In the genomic region with DNA sequence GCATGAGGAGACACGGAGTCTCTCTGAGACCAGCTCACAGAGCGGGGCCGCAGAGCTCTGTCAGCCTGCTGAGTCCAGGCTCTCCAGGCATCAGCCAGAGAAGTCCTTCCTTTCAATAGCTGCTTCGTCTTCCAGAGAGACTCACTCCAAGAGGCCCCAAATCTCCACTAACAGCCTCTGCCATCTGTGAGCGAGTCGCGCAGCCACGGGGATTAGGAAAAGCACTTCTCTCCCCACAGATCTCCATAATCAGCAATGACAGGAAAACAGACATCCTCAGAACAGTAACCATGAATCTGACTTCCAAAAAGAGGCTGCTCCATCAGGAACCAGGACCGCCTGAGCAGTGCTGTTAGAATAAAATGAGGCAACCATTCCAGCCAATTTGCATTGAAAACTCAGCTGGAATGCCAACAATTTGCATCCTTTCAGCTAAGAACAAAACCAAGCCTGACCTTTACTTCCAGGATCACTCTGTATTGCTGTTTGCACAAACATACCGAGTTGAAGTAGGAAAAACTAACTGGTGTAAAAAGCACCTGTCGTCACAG, we compare ENCODE assay signal across 20 cellular contexts.
A peak's percentile ranks its signal among the peaks of the same experiment; 100 is the strongest.
DNase-seq lines count a peak whose midpoint lies in the region; ATAC-seq, FAIRE-seq and TF ChIP-seq lines count a peak whose summit lies in the region.
"Had no signal": no experiment of that assay in that cellular context is flagged by ENCODE, and none has a peak within 500 bp of the region (broad histone marks: within the 10 kb centered on the region; RNA-seq: fewer than 3 reads in every experiment).

No MANE protein-coding gene starts in this region.

- H3K36me3 Mint-ChIP-seq in endodermal cell (ENCODE audit: low read depth) = peaks cover 6% of the 10 kb centered on the region

- ATAC-seq in HG02970 (IDR thresholded peaks at IDR 0.05; ENCODE audit: low FRiP score, unreplicated experiment) = no peak

- H3K27me3 ChIP-seq in H7 (ENCODE audit: control insufficient read depth, insufficient read depth, low read length) (no peaks in the 10 kb centered on the region), endodermal cell (ENCODE audit: control insufficient read depth, insufficient read depth, low read length, poor library complexity, severe bottlenecking) (no peaks in the 10 kb centered on the region), neural cell (ENCODE audit: insufficient read depth, low read depth, low read length) (no peaks in the 10 kb centered on the region)
- H3K27me3 ChIP-seq: colonic mucosa, esophagus squamous epithelium, hepatocyte, neutrophil, upper lobe of left lung had no signal

- H3K4me1 Mint-ChIP-seq in endodermal cell = peaks cover 17% of the 10 kb centered on the region

- H3K36me3 ChIP-seq in H7 (replicated peaks; ENCODE audit: control insufficient read depth, insufficient read depth, low read length) (no peaks in the 10 kb centered on the region), endodermal cell (ENCODE audit: control insufficient read depth, insufficient read depth, low read length) (no peaks in the 10 kb centered on the region), neural cell (ENCODE audit: insufficient read depth, low read length) (no peaks in the 10 kb centered on the region)
- H3K36me3 ChIP-seq: colonic mucosa had no signal

- TF ChIP-seq CTCF in endodermal cell (conservative IDR thresholded peaks at IDR 0.05) (no peak), neural cell (IDR thresholded peaks at IDR 0.05; ENCODE audit: poor library complexity, severe bottlenecking) (no peak)

- no peaks in the 10 kb centered on the region for H3K9me2 ChIP-seq in neural cell (ENCODE audit: insufficient read depth, low read length)

- WGBS in endodermal cell (ENCODE audit: insufficient coverage in 1 of 2, insufficient read length in 1 of 2), 2 experiments = 43 to 52% methylated on average over 5 to 11 of the region's 11 CpGs

- no peaks in the 10 kb centered on the region for H3K27me3 Mint-ChIP-seq in endodermal cell (ENCODE audit: insufficient read depth)
- H3K27me3 Mint-ChIP-seq: activated T-cell treated with anti-CD3 and anti-CD28 coated beads, Interleukin-2, amount 50 U/mL, for 24 hours had no signal

- DNase-seq in H7 = peak; percentile 70
- DNase-seq in NCI-H526 (lab: John Stamatoyannopoulos, UW) = peak; percentile 96 to 98
- DNase-seq in endodermal cell = peak; percentile 67
- no peak for DNase-seq in hippocampal formation (lab: John Stamatoyannopoulos, UW)
- DNase-seq in urothelium cell line (ENCODE audit: low spot score) = no peak
- DNase-seq: activated T-cell treated with anti-CD3 and anti-CD28 coated beads, Interleukin-2, amount 50 U/mL, for 24 hours; colonic mucosa; esophagus squamous epithelium; NCI-H446; RPMI8226; stimulated activated naive CD4-positive, alpha-beta T cell; upper lobe of left lung had no signal

- peaks cover 6% of the 10 kb centered on the region for H3F3A ChIP-seq in neural cell (ENCODE audit: insufficient read depth, low read length, poor library complexity, severe bottlenecking)

- H3K27ac ChIP-seq in endodermal cell (ENCODE audit: low read depth, low read length) (peak overlapping the region; percentile 67), neural cell (ENCODE audit: low read length) (peak overlapping the region; percentile 23)
- H3K27ac ChIP-seq: colonic mucosa, esophagus squamous epithelium, hepatocyte, neutrophil, upper lobe of left lung had no signal

- peaks cover 17% of the 10 kb centered on the region for H3K4me1 ChIP-seq in endodermal cell (ENCODE audit: control insufficient read depth, insufficient read depth, low read length)

- no peak overlapping the region for H3K4me2 ChIP-seq in neural cell (ENCODE audit: low read length)
- H3K4me2 ChIP-seq: hepatocyte had no signal

- no peak for TF ChIP-seq EP300 in neural cell (conservative IDR thresholded peaks at IDR 0.05; ENCODE audit: poor library complexity, severe bottlenecking)

- no peaks in the 10 kb centered on the region for H4K20me1 ChIP-seq in neural cell (ENCODE audit: insufficient read depth)

- H3K9ac ChIP-seq in endodermal cell (ENCODE audit: extremely low read depth, low read length, poor library complexity, severe bottlenecking) (no peak overlapping the region), neural cell (ENCODE audit: low read length) (peak overlapping the region; percentile 1)

- peak overlapping the region; percentile 3 for H3K4me3 Mint-ChIP-seq in endodermal cell
- H3K4me3 Mint-ChIP-seq: activated T-cell treated with anti-CD3 and anti-CD28 coated beads, Interleukin-2, amount 50 U/mL, for 24 hours; CD14-positive monocyte had no signal

- no peaks in the 10 kb centered on the region for H3K79me2 ChIP-seq in neural cell (replicated peaks; ENCODE audit: insufficient read depth, low read length)
- H3K79me2 ChIP-seq: hepatocyte had no signal

- no peak overlapping the region for H2AFZ ChIP-seq in neural cell (ENCODE audit: low read depth, low read length)
- H2AFZ ChIP-seq: hepatocyte had no signal

- peaks cover 3% of the 10 kb centered on the region for H3K9me3 Mint-ChIP-seq in endodermal cell
- H3K9me3 Mint-ChIP-seq: activated T-cell treated with anti-CD3 and anti-CD28 coated beads, Interleukin-2, amount 50 U/mL, for 24 hours had no signal

- TF ChIP-seq RAD21 in neural cell (conservative IDR thresholded peaks at IDR 0.05) = no peak

- H3K9me3 ChIP-seq in endodermal cell (ENCODE audit: control insufficient read depth, low read length) (peaks cover 11% of the 10 kb centered on the region), neural cell (ENCODE audit: low read length) (no peaks in the 10 kb centered on the region)
- H3K9me3 ChIP-seq: colonic mucosa, esophagus squamous epithelium, neutrophil, upper lobe of left lung had no signal

- H3K4me3 ChIP-seq in H7 (ENCODE audit: insufficient read depth, low read depth, low read length) = no peak overlapping the region
- H3K4me3 ChIP-seq in endodermal cell (ENCODE audit: low read length) = no peak overlapping the region
- peak overlapping the region; percentile 41 for H3K4me3 ChIP-seq in neural cell (ENCODE audit: low read length)
- H3K4me3 ChIP-seq: colonic mucosa, esophagus squamous epithelium, hepatocyte, lung, upper lobe of left lung had no signal

- FAIRE-seq in urothelium cell line (lab: Jason Lieb, UNC) = no peak
- FAIRE-seq: GM12891, HTR-8/SVneo had no signal

- H3K27ac Mint-ChIP-seq in endodermal cell = peak overlapping the region; percentile 78
- H3K27ac Mint-ChIP-seq: activated T-cell treated with anti-CD3 and anti-CD28 coated beads, Interleukin-2, amount 50 U/mL, for 24 hours had no signal

TF ChIP-seq in neural cell, 6 proteins besides CTCF, POLR2A, EP300 and RAD21:
- TF ChIP-seq MXI1 (conservative IDR thresholded peaks at IDR 0.05; ENCODE audit: poor library complexity, severe bottlenecking) (no peak), EZH2 (IDR thresholded peaks at IDR 0.05; ENCODE audit: borderline replicate concordance, insufficient read depth, low read length, poor library complexity, severe bottlenecking) (no peak), POLR2AphosphoS5 (IDR thresholded peaks at IDR 0.05) (no peak), SMC3 (conservative IDR thresholded peaks at IDR 0.05; ENCODE audit: poor library complexity) (no peak), TAF1 (IDR thresholded peaks at IDR 0.05; ENCODE audit: low read depth) (no peak)
- TF ChIP-seq, protein P1, sequence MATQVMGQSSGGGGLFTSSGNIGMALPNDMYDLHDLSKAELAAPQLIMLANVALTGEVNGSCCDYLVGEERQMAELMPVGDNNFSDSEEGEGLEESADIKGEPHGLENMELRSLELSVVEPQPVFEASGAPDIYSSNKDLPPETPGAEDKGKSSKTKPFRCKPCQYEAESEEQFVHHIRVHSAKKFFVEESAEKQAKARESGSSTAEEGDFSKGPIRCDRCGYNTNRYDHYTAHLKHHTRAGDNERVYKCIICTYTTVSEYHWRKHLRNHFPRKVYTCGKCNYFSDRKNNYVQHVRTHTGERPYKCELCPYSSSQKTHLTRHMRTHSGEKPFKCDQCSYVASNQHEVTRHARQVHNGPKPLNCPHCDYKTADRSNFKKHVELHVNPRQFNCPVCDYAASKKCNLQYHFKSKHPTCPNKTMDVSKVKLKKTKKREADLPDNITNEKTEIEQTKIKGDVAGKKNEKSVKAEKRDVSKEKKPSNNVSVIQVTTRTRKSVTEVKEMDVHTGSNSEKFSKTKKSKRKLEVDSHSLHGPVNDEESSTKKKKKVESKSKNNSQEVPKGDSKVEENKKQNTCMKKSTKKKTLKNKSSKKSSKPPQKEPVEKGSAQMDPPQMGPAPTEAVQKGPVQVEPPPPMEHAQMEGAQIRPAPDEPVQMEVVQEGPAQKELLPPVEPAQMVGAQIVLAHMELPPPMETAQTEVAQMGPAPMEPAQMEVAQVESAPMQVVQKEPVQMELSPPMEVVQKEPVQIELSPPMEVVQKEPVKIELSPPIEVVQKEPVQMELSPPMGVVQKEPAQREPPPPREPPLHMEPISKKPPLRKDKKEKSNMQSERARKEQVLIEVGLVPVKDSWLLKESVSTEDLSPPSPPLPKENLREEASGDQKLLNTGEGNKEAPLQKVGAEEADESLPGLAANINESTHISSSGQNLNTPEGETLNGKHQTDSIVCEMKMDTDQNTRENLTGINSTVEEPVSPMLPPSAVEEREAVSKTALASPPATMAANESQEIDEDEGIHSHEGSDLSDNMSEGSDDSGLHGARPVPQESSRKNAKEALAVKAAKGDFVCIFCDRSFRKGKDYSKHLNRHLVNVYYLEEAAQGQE (IDR thresholded peaks at IDR 0.05; ENCODE audit: borderline replicate concordance) = no peak
TF ChIP-seq in neural cell: peak in this region for 0.

Comparison
In these comparisons a context has a peak if more than half of its experiments do, and no peak if none do; other contexts are left out.
1. DNase-seq: peak in H7 (single experiment), NCI-H526 (2 of 2) and endodermal cell (single experiment); none in hippocampal formation (0 of 2) and urothelium cell line (single experiment).